18 cellular contexts compared by ENCODE assay signal in the genomic region with DNA sequence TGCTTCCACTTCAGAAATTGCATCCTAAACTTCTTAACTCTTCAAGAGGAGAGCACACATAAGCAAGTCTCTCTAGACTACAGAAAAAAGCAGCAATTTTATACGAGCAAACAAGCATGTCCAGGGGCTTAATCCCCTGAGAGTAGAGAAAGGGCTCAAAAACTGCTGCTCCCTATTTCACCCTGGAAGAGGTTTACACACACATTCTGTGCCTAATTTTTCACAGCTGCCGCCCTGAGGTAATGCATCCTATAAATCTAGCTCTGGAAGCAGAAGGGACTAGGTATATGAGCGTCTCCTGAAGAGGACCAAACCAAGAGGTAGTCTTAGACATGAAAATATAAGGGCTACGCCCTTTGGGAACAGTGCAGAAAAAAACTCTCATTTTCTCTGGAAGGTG.
DNase-seq lines count a peak whose midpoint lies in the region; ATAC-seq, FAIRE-seq and TF ChIP-seq lines count a peak whose summit lies in the region.
"Had no signal": no experiment of that assay in that cellular context is flagged by ENCODE, and none has a peak within 500 bp of the region (broad histone marks: within the 10 kb centered on the region; RNA-seq: fewer than 3 reads in every experiment).

No MANE protein-coding gene starts in this region.

- no peaks in the 10 kb centered on the region for H3K9me3 ChIP-seq in astrocyte (ENCODE audit: insufficient read depth, low read depth, low read length)
- peaks cover 6% of the 10 kb centered on the region for H3K9me3 ChIP-seq in neural progenitor cell (ENCODE audit: low read depth)
- H3K9me3 ChIP-seq: Peyer's patch had no signal

- H3K4me1 ChIP-seq in astrocyte (ENCODE audit: insufficient read depth, low read length) (peaks cover 31% of the 10 kb centered on the region), neural progenitor cell (peaks cover 18% of the 10 kb centered on the region)
- H3K4me1 ChIP-seq: Peyer's patch had no signal

- H3K4me3 ChIP-seq in astrocyte (ENCODE audit: insufficient read depth, low read depth, low read length) (no peak overlapping the region), neural progenitor cell (no peak overlapping the region)
- H3K4me3 ChIP-seq: GM12878, Peyer's patch had no signal

- TF ChIP-seq CTCF in astrocyte (IDR thresholded peaks at IDR 0.05; ENCODE audit: insufficient read depth, low read depth, low read length) (no peak), neural progenitor cell (IDR thresholded peaks at IDR 0.05) (no peak)

- ATAC-seq in GM19324 (IDR thresholded peaks at IDR 0.05; ENCODE audit: low FRiP score, unreplicated experiment) (no peak), GM18502 (IDR thresholded peaks at IDR 0.05; ENCODE audit: poor library complexity, unreplicated experiment) (no peak)
- ATAC-seq: GM12878 had no signal

- no peaks in the 10 kb centered on the region for H3K27me3 Mint-ChIP-seq in astrocyte (ENCODE audit: low read depth, unreplicated experiment)
- peaks cover 4% of the 10 kb centered on the region for H3K27me3 Mint-ChIP-seq in neural progenitor cell (ENCODE audit: insufficient read depth, low read depth)

- peak; percentile 56 for DNase-seq in DMS 273 (lab: John Stamatoyannopoulos, UW; ENCODE audit: unreplicated experiment)
- DNase-seq in DMS 273 treated with DMSO at 0.1 percent for 48 hours (lab: John Stamatoyannopoulos, UW) = no peak
- peak; percentile 62 to 89 for DNase-seq in NCI-H524 (lab: John Stamatoyannopoulos, UW)
- DNase-seq in astrocyte (ENCODE audit: low read depth) = no peak
- peak; percentile 6 for DNase-seq in neural progenitor cell (ENCODE audit: low spot score)
- DNase-seq in HUDEP-2 (lab: John Stamatoyannopoulos, UW; ENCODE audit: unreplicated experiment in 76 of 76) = no peak
- DNase-seq: COR-L47, NCI-H1105 treated with DMSO at 0.1 percent for 48 hours, NCI-H187 treated with DMSO at 0.1 percent for 48 hours, NCI-H526, Peyer's patch, SHP77 had no signal

- H3K27me3 ChIP-seq in astrocyte (ENCODE audit: insufficient read depth, low read length) (no peaks in the 10 kb centered on the region), neural progenitor cell (no peaks in the 10 kb centered on the region)
- H3K27me3 ChIP-seq: Peyer's patch had no signal

- H3K4me2 ChIP-seq in astrocyte (ENCODE audit: low read length) = peak overlapping the region; percentile 57
- peak overlapping the region; percentile 22 for H3K4me2 ChIP-seq in neural progenitor cell

- H3K4me1 Mint-ChIP-seq in astrocyte (ENCODE audit: low read depth, unreplicated experiment) (peaks cover 29% of the 10 kb centered on the region), neural progenitor cell (peaks cover 5% of the 10 kb centered on the region)

- H3K27ac Mint-ChIP-seq in astrocyte (ENCODE audit: unreplicated experiment) (peak overlapping the region; percentile 89), neural progenitor cell (no peak overlapping the region)

- peaks cover 15% of the 10 kb centered on the region for H3F3A ChIP-seq in neural progenitor cell (ENCODE audit: low read depth)

- H3K36me3 ChIP-seq in astrocyte (ENCODE audit: insufficient read depth, low read length) (no peaks in the 10 kb centered on the region), neural progenitor cell (peaks cover 6% of the 10 kb centered on the region)
- H3K36me3 ChIP-seq: Peyer's patch had no signal

- no peaks in the 10 kb centered on the region for H4K20me1 ChIP-seq in astrocyte (ENCODE audit: insufficient read depth, low read length)
- no peaks in the 10 kb centered on the region for H4K20me1 ChIP-seq in neural progenitor cell (ENCODE audit: low read depth)

- H3K4me3 Mint-ChIP-seq in astrocyte (ENCODE audit: unreplicated experiment) (no peak overlapping the region), neural progenitor cell (no peak overlapping the region)

- no peak for FAIRE-seq in astrocyte (lab: Jason Lieb, UNC)
- FAIRE-seq: GM12878, HTR-8/SVneo had no signal

- H3K36me3 Mint-ChIP-seq in astrocyte (ENCODE audit: low read depth, unreplicated experiment) (peaks cover 2% of the 10 kb centered on the region), neural progenitor cell (no peaks in the 10 kb centered on the region)

- H3K79me2 ChIP-seq in astrocyte (ENCODE audit: insufficient read depth, low read length) (no peaks in the 10 kb centered on the region), neural progenitor cell (ENCODE audit: low read depth) (no peaks in the 10 kb centered on the region)

- H3K27ac ChIP-seq in astrocyte (ENCODE audit: low read depth, low read length) = no peak overlapping the region
- H3K27ac ChIP-seq in neural progenitor cell = peak overlapping the region; percentile 69
- H3K27ac ChIP-seq: 22Rv1, C4-2B, Peyer's patch had no signal

- no peak overlapping the region for H2AFZ ChIP-seq in astrocyte (ENCODE audit: low read depth, low read length)
- no peak overlapping the region for H2AFZ ChIP-seq in neural progenitor cell (replicated peaks)

- H3K9ac ChIP-seq in astrocyte (ENCODE audit: low read length) (no peak overlapping the region), neural progenitor cell (no peak overlapping the region)

- H3K9me3 Mint-ChIP-seq in astrocyte (ENCODE audit: unreplicated experiment) (peaks cover 5% of the 10 kb centered on the region), neural progenitor cell (peaks cover 13% of the 10 kb centered on the region)

Comparison
In these comparisons a context has a peak if more than half of its experiments do, and no peak if none do; other contexts are left out.
1. DNase-seq: peak in DMS 273 (single experiment), NCI-H524 (2 of 2) and neural progenitor cell (single experiment); none in DMS 273 treated with DMSO at 0.1 percent for 48 hours (single experiment), astrocyte (single experiment) and HUDEP-2 (0 of 76).